In genomic region chr6:112667427-112667826, GRCh38 we compare ENCODE assay signal across 27 cellular contexts.
"Had no signal": no experiment of that assay in that cellular context is flagged by ENCODE, and none has a peak within 500 bp of the region (broad histone marks: within the 10 kb centered on the region; RNA-seq: fewer than 3 reads in every experiment).

No MANE protein-coding gene starts in this region.

- H3K27ac Mint-ChIP-seq: naive thymus-derived CD4-positive, alpha-beta T cell; natural killer cell; nephron progenitor cell; progenitor cell of endocrine pancreas; stimulated activated naive B cell treated with anti-CD40 and anti-IgM and Interleukin-4, amounts not matched to agents 10 μg/mL and 1 μg/mL and 100 μg/mL, for 72 hours had no signal

- H3K4me1 ChIP-seq: parathyroid adenoma, psoas muscle, right lobe of liver, sigmoid colon, stomach, thyroid gland, tibial nerve, upper lobe of left lung, uterus had no signal

- H3K4me1 Mint-ChIP-seq: natural killer cell; nephron progenitor cell; neural crest cell; stimulated activated naive B cell treated with anti-CD40 and anti-IgM and Interleukin-4, amounts not matched to agents 10 μg/mL and 1 μg/mL and 100 μg/mL, for 72 hours had no signal

- H3K27me3 ChIP-seq: ovary, right lobe of liver, sigmoid colon, stomach, thyroid gland, tibial nerve, upper lobe of left lung, uterus had no signal

- H3K36me3 Mint-ChIP-seq: naive thymus-derived CD4-positive, alpha-beta T cell; natural killer cell; stimulated activated naive B cell treated with anti-CD40 and anti-IgM and Interleukin-4, amounts not matched to agents 10 μg/mL and 1 μg/mL and 100 μg/mL, for 72 hours had no signal

- DNase-seq: naive thymus-derived CD4-positive, alpha-beta T cell; natural killer cell; nephron progenitor cell; occipital lobe; ovary; psoas muscle; right cardiac atrium; sigmoid colon; small intestine; stimulated activated CD4-positive, alpha-beta T cell treated with anti-CD3 and anti-CD28 coated beads, Interleukin-12 subunit alpha, Interleukin-12 subunit beta, amount 100 ng/mL, for 4 hours; stimulated activated CD4-positive, alpha-beta T cell treated with anti-CD3 and anti-CD28 coated beads, Interleukin-1b, Interleukin-23, amount 100 ng/mL, for 48 hours; stimulated activated CD4-positive, alpha-beta T cell treated with anti-CD3 and anti-CD28 coated beads, Interleukin-4, amount 100 ng/mL, for 1 hour; stimulated activated CD4-positive, alpha-beta T cell treated with anti-CD3 and anti-CD28 coated beads, Interleukin-4, amount 100 ng/mL, for 4 hours; stimulated activated CD8-positive, alpha-beta memory T cell treated with anti-CD3 and anti-CD28 coated beads, Interleukin-4, amount 100 ng/mL, for 48 hours; stimulated activated naive B cell treated with anti-CD40 and anti-IgM and Interleukin-4, amounts not matched to agents 10 μg/mL and 1 μg/mL and 100 μg/mL, for 72 hours; stimulated activated naive CD4-positive, alpha-beta T cell treated with Interleukin-2 at 50 U/mL for 16 hours; stomach; thyroid gland; trophoblast cell; uterus had no signal

- H3K9me3 Mint-ChIP-seq: stimulated activated naive B cell treated with anti-CD40 and anti-IgM and Interleukin-4, amounts not matched to agents 10 μg/mL and 1 μg/mL and 100 μg/mL, for 72 hours had no signal

- H3K79me2 ChIP-seq: parathyroid adenoma had no signal

- H3K27ac ChIP-seq: ovary, parathyroid adenoma, psoas muscle, right lobe of liver, sigmoid colon, stomach, thoracic aorta, thyroid gland, tibial nerve, upper lobe of left lung, uterus had no signal

- H3K4me3 ChIP-seq: ovary, psoas muscle, right lobe of liver, sigmoid colon, stomach, thoracic aorta, thyroid gland, tibial nerve, upper lobe of left lung, uterus had no signal

- H3K9ac ChIP-seq: parathyroid adenoma had no signal

- H3K36me3 ChIP-seq: ovary, right lobe of liver, sigmoid colon, stomach, thoracic aorta, thyroid gland, tibial nerve, upper lobe of left lung, uterus had no signal

- FAIRE-seq: small intestine had no signal

- ATAC-seq: naive thymus-derived CD4-positive, alpha-beta T cell; natural killer cell; psoas muscle; right cardiac atrium had no signal

- H3K9me3 ChIP-seq: ovary, psoas muscle, right lobe of liver, sigmoid colon, stomach, thoracic aorta, thyroid gland, tibial nerve, upper lobe of left lung, uterus had no signal

- H2AFZ ChIP-seq: parathyroid adenoma had no signal

- H3K4me3 Mint-ChIP-seq: naive thymus-derived CD4-positive, alpha-beta T cell; natural killer cell; nephron progenitor cell; neural crest cell; stimulated activated naive B cell treated with anti-CD40 and anti-IgM and Interleukin-4, amounts not matched to agents 10 μg/mL and 1 μg/mL and 100 μg/mL, for 72 hours had no signal
